In genomic region chr5:133467325-133467700, GRCh38 we compare ENCODE assay signal across 17 cellular contexts.
DNase-seq lines count a peak whose midpoint lies in the region; ATAC-seq and TF ChIP-seq lines count a peak whose summit lies in the region.
"Had no signal": no experiment of that assay in that cellular context is flagged by ENCODE, and none has a peak within 500 bp of the region (broad histone marks: within the 10 kb centered on the region; RNA-seq: fewer than 3 reads in every experiment).

No MANE protein-coding gene starts in this region.

- intact Hi-C loops in CD4-positive, alpha-beta T cell (cut with DNase I, micrococcal nuclease), result no loop called here

- CTCF ChIA-PET in CD4-positive, alpha-beta T cell (lab: Charles Lee), result no interaction called here

- H3K4me1 Mint-ChIP-seq in CD4-positive, alpha-beta T cell (ENCODE audit: low read depth), result peaks cover 6% of the 10 kb centered on the region
- H3K4me1 Mint-ChIP-seq in immature natural killer cell, result peaks cover 0 to 13% of the 10 kb centered on the region in 2 donors
- H3K4me1 Mint-ChIP-seq: B cell had no signal

- DNase-seq in CD4-positive, alpha-beta T cell, result peak in 2 of 10 experiments; percentile 11 to 16
- peak; percentile 33 for DNase-seq in G401 (ENCODE audit: low spot score)
- peak; percentile 20 for DNase-seq in T-helper 22 cell (ENCODE audit: low read depth)
- DNase-seq in immature natural killer cell, result peak; percentile 51 to 64 (median 61)
- no peak for DNase-seq in NCI-H2196 (lab: John Stamatoyannopoulos, UW; ENCODE audit: unreplicated experiment)
- DNase-seq in LoVo (ENCODE audit: low spot score), result no peak
- no peak for DNase-seq in NCI-H69 (lab: John Stamatoyannopoulos, UW)
- DNase-seq: DMS153; foreskin keratinocyte; left cardiac atrium; NCI-H2029 treated with DMSO at 0.1 percent for 48 hours; pancreas; stimulated activated CD4-positive, alpha-beta T cell treated with anti-CD3 and anti-CD28 coated beads, Interleukin-4, amount 100 ng/mL, for 1 hour had no signal

- no peak for TF ChIP-seq CTCF in CD4-positive, alpha-beta T cell (IDR thresholded peaks at IDR 0.05)

- peak; percentile 73 for ATAC-seq in CD4-positive, alpha-beta T cell (ENCODE audit: poor library complexity)
- ATAC-seq: foreskin keratinocyte, HepG2, pancreas had no signal

- no peaks in the 10 kb centered on the region for H3K9me3 ChIP-seq in CD4-positive, alpha-beta T cell (ENCODE audit: control insufficient read depth, low read length)
- H3K9me3 ChIP-seq: HAP-1, pancreas, thoracic aorta had no signal

- H3K27ac ChIP-seq in CD4-positive, alpha-beta T cell (ENCODE audit: low read depth, low read length), result no peak overlapping the region
- H3K27ac ChIP-seq: foreskin keratinocyte, pancreas, thoracic aorta had no signal

- H3K27me3 ChIP-seq in CD4-positive, alpha-beta T cell (ENCODE audit: control insufficient read depth, insufficient read depth, low read length), result no peaks in the 10 kb centered on the region
- H3K27me3 ChIP-seq: pancreas had no signal

- H3K27me3 Mint-ChIP-seq in CD4-positive, alpha-beta T cell, result no peaks in the 10 kb centered on the region
- peaks cover 0 to 4% (median 2%) of the 10 kb centered on the region in 3 donors for H3K27me3 Mint-ChIP-seq in immature natural killer cell (ENCODE audit: low read depth in 3 of 3)

- POLR2A ChIA-PET in CD4-positive, alpha-beta T cell (lab: Charles Lee), result no interaction called here

- in situ Hi-C loops in G401 (cut with HindIII; ENCODE audit: low sequenced_read_pairs), result no loop called here

- no peak overlapping the region for H3K4me3 Mint-ChIP-seq in CD4-positive, alpha-beta T cell
- H3K4me3 Mint-ChIP-seq in immature natural killer cell, result no peak overlapping the region
- H3K4me3 Mint-ChIP-seq: B cell had no signal

- no peaks in the 10 kb centered on the region for H3K36me3 Mint-ChIP-seq in CD4-positive, alpha-beta T cell (ENCODE audit: low read depth)
- no peaks in the 10 kb centered on the region for H3K36me3 Mint-ChIP-seq in immature natural killer cell

- H3K27ac Mint-ChIP-seq in CD4-positive, alpha-beta T cell, result no peak overlapping the region
- H3K27ac Mint-ChIP-seq in immature natural killer cell, result no peak overlapping the region
- H3K27ac Mint-ChIP-seq: B cell had no signal

- H3K9me3 Mint-ChIP-seq in CD4-positive, alpha-beta T cell, result no peaks in the 10 kb centered on the region
- peaks cover 0 to 2% (median 0%) of the 10 kb centered on the region in 6 donors for H3K9me3 Mint-ChIP-seq in immature natural killer cell

Comparison
In these comparisons a context has a peak if more than half of its experiments do, and no peak if none do; other contexts are left out.
1. DNase-seq: peak in G401 (single experiment), T-helper 22 cell (single experiment) and immature natural killer cell (3 of 3); none in NCI-H2196 (single experiment), LoVo (single experiment) and NCI-H69 (single experiment).